ENCODE assay signal across 1 cellular context in the genomic region with DNA sequence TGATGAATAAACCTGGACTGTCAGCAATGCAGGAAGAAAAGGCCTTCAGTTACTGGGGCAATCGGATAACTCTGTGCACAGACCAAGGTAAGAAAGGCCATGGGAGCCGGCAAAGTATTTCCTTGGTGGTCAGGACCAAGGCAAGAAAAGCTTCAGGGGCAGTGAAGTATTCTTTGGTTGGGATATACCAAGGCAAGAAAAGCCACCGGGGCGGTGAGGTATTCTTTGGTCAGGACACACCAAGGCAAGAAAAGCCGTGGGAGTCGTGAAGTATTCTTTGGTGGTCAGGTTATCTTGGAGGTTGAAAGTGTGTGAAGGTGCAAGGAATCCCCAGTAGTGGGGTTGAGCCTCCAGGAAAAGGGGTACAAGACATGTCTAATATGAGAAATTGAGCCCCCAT.
TF ChIP-seq lines count a peak whose summit lies in the region.

No MANE protein-coding gene starts in this region.

TF ChIP-seq in WTC11, 78 proteins besides CTCF, POLR2A, EP300 and RAD21 (continued from another document):
- TF ChIP-seq, protein P1, sequence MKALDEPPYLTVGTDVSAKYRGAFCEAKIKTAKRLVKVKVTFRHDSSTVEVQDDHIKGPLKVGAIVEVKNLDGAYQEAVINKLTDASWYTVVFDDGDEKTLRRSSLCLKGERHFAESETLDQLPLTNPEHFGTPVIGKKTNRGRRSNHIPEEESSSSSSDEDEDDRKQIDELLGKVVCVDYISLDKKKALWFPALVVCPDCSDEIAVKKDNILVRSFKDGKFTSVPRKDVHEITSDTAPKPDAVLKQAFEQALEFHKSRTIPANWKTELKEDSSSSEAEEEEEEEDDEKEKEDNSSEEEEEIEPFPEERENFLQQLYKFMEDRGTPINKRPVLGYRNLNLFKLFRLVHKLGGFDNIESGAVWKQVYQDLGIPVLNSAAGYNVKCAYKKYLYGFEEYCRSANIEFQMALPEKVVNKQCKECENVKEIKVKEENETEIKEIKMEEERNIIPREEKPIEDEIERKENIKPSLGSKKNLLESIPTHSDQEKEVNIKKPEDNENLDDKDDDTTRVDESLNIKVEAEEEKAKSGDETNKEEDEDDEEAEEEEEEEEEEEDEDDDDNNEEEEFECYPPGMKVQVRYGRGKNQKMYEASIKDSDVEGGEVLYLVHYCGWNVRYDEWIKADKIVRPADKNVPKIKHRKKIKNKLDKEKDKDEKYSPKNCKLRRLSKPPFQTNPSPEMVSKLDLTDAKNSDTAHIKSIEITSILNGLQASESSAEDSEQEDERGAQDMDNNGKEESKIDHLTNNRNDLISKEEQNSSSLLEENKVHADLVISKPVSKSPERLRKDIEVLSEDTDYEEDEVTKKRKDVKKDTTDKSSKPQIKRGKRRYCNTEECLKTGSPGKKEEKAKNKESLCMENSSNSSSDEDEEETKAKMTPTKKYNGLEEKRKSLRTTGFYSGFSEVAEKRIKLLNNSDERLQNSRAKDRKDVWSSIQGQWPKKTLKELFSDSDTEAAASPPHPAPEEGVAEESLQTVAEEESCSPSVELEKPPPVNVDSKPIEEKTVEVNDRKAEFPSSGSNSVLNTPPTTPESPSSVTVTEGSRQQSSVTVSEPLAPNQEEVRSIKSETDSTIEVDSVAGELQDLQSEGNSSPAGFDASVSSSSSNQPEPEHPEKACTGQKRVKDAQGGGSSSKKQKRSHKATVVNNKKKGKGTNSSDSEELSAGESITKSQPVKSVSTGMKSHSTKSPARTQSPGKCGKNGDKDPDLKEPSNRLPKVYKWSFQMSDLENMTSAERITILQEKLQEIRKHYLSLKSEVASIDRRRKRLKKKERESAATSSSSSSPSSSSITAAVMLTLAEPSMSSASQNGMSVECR (CRISPR knock-in tag; IDR thresholded peaks at IDR 0.05; ENCODE audit: borderline replicate concordance) = no peak
- TF ChIP-seq ETV6 (CRISPR knock-in tag; IDR thresholded peaks at IDR 0.05) = no peak
- no peak for TF ChIP-seq JAZF1 (CRISPR knock-in tag; IDR thresholded peaks at IDR 0.05)
- TF ChIP-seq, protein P2, sequence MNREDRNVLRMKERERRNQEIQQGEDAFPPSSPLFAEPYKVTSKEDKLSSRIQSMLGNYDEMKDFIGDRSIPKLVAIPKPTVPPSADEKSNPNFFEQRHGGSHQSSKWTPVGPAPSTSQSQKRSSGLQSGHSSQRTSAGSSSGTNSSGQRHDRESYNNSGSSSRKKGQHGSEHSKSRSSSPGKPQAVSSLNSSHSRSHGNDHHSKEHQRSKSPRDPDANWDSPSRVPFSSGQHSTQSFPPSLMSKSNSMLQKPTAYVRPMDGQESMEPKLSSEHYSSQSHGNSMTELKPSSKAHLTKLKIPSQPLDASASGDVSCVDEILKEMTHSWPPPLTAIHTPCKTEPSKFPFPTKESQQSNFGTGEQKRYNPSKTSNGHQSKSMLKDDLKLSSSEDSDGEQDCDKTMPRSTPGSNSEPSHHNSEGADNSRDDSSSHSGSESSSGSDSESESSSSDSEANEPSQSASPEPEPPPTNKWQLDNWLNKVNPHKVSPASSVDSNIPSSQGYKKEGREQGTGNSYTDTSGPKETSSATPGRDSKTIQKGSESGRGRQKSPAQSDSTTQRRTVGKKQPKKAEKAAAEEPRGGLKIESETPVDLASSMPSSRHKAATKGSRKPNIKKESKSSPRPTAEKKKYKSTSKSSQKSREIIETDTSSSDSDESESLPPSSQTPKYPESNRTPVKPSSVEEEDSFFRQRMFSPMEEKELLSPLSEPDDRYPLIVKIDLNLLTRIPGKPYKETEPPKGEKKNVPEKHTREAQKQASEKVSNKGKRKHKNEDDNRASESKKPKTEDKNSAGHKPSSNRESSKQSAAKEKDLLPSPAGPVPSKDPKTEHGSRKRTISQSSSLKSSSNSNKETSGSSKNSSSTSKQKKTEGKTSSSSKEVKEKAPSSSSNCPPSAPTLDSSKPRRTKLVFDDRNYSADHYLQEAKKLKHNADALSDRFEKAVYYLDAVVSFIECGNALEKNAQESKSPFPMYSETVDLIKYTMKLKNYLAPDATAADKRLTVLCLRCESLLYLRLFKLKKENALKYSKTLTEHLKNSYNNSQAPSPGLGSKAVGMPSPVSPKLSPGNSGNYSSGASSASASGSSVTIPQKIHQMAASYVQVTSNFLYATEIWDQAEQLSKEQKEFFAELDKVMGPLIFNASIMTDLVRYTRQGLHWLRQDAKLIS (CRISPR knock-in tag; IDR thresholded peaks at IDR 0.05; ENCODE audit: borderline replicate concordance) = no peak
- TF ChIP-seq, protein P3, sequence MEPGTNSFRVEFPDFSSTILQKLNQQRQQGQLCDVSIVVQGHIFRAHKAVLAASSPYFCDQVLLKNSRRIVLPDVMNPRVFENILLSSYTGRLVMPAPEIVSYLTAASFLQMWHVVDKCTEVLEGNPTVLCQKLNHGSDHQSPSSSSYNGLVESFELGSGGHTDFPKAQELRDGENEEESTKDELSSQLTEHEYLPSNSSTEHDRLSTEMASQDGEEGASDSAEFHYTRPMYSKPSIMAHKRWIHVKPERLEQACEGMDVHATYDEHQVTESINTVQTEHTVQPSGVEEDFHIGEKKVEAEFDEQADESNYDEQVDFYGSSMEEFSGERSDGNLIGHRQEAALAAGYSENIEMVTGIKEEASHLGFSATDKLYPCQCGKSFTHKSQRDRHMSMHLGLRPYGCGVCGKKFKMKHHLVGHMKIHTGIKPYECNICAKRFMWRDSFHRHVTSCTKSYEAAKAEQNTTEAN (CRISPR knock-in tag; IDR thresholded peaks at IDR 0.05) = no peak
TF ChIP-seq in WTC11: peak in this region for 0.
